In the genomic region with DNA sequence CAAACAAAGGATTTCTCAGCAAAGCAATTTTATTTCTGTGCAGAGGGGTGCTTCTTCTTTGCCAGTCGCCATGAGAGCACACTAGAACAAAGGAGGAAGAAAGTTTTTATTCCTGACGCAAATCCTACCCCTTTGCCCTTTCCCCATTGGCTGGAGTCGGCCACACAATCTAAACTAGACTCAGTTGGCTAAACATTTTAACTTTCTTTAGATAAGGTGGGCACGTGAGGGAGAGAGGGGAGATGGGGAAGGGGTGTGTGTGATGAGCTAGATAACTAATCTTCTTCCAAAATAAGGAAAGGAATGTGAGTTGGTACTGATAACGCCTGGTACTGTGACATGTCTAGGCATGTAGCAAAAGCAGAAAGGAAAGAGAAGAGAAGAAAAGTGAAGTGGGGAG, we compare ENCODE assay signal across 9 cellular contexts. TPM values are rescaled to one million over a fixed set of nuclear protein-coding genes. Genes with fewer than 3 reads are reported as not detected.
DNase-seq lines count a peak whose midpoint lies in the region; ATAC-seq, FAIRE-seq and TF ChIP-seq lines count a peak whose summit lies in the region.
"Had no signal": no experiment of that assay in that cellular context is flagged by ENCODE, and none has a peak within 500 bp of the region (broad histone marks: within the 10 kb centered on the region; RNA-seq: fewer than 3 reads in every experiment).

No MANE protein-coding gene starts in this region.

- H3K9me3 ChIP-seq in right cardiac atrium (ENCODE audit: control insufficient read depth, low read length): no peaks in the 10 kb centered on the region
- no peaks in the 10 kb centered on the region for H3K9me3 ChIP-seq in smooth muscle cell (replicated peaks; ENCODE audit: low read depth)
- H3K9me3 ChIP-seq in MM.1S (replicated peaks; ENCODE audit: insufficient read depth, low read length): no peaks in the 10 kb centered on the region

- DNase-seq in GM23338 (ENCODE audit: low spot score): no peak
- DNase-seq in activated CD8-positive, alpha-beta T cell treated with anti-CD3 and anti-CD28 coated beads, Interleukin-2, amount 10 ng/mL, durations not matched to agents 7 days and 5 days: no peak
- DNase-seq in right cardiac atrium: peak in 1 of 3 donors; percentile 47
- no peak for DNase-seq in smooth muscle cell (lab: John Stamatoyannopoulos, UW; ENCODE audit: unreplicated experiment)
- no peak for DNase-seq in RPMI8226
- no peak for DNase-seq in RCC 7860 (ENCODE audit: low spot score)
- DNase-seq in MM.1S: no peak
- DNase-seq in GM10266 (ENCODE audit: extremely low spot score): no peak

- peaks cover 26% of the 10 kb centered on the region for H3K4me1 Mint-ChIP-seq in GM23338
- peaks cover 54% of the 10 kb centered on the region for H3K4me1 Mint-ChIP-seq in activated CD8-positive, alpha-beta T cell treated with anti-CD3 and anti-CD28 coated beads, Interleukin-2, amount 10 ng/mL, durations not matched to agents 7 days and 5 days (ENCODE audit: low read depth)

- peak overlapping the region; percentile 41 for H3K4me3 ChIP-seq in GM23338
- H3K4me3 ChIP-seq in right cardiac atrium (ENCODE audit: low read length): peak overlapping the region; percentile 83
- H3K4me3 ChIP-seq in smooth muscle cell: peak overlapping the region; percentile 33
- H3K4me3 ChIP-seq in MM.1S (ENCODE audit: low read length): no peak overlapping the region

- H3K9me3 Mint-ChIP-seq in GM23338: peaks cover 11% of the 10 kb centered on the region; the same call in 2 of the 3 replicates
- H3K9me3 Mint-ChIP-seq in activated CD8-positive, alpha-beta T cell treated with anti-CD3 and anti-CD28 coated beads, Interleukin-2, amount 10 ng/mL, durations not matched to agents 7 days and 5 days (ENCODE audit: insufficient read depth): no peaks in the 10 kb centered on the region

- ATAC-seq in GM23338 (no peak; the same call in 2 of the 3 replicates), right cardiac atrium (peak; percentile 85 to 86)
- ATAC-seq in activated CD8-positive, alpha-beta T cell treated with anti-CD3 and anti-CD28 coated beads, Interleukin-2, amount 10 ng/mL, durations not matched to agents 7 days and 5 days: no peak

- H3K4me1 ChIP-seq in GM23338 (ENCODE audit: insufficient read depth) (peaks cover 21% of the 10 kb centered on the region), right cardiac atrium (ENCODE audit: control insufficient read depth, insufficient read depth, low read length) (no peaks in the 10 kb centered on the region), smooth muscle cell (ENCODE audit: low read depth) (peaks cover 21% of the 10 kb centered on the region), MM.1S (ENCODE audit: low read length) (0 out of 2 replicates have a peak, but pooled peaks cover 4% of the 10 kb centered on the region)

- H3K27me3 Mint-ChIP-seq in GM23338 (ENCODE audit: insufficient read depth, low read depth, poor library complexity): peaks cover 4% of the 10 kb centered on the region
- H3K27me3 Mint-ChIP-seq in activated CD8-positive, alpha-beta T cell treated with anti-CD3 and anti-CD28 coated beads, Interleukin-2, amount 10 ng/mL, durations not matched to agents 7 days and 5 days (ENCODE audit: low read depth): no peaks in the 10 kb centered on the region

- no peak for FAIRE-seq in RCC 7860 (lab: Jason Lieb, UNC)
- FAIRE-seq: TTC549 had no signal

- peak overlapping the region; percentile 63 for H3K4me3 Mint-ChIP-seq in GM23338
- H3K4me3 Mint-ChIP-seq in activated CD8-positive, alpha-beta T cell treated with anti-CD3 and anti-CD28 coated beads, Interleukin-2, amount 10 ng/mL, durations not matched to agents 7 days and 5 days: peak overlapping the region; percentile 87

- peak overlapping the region; percentile 63 for H3K4me2 ChIP-seq in GM23338
- peak overlapping the region; percentile 76 for H3K4me2 ChIP-seq in smooth muscle cell
- no peak overlapping the region for H3K4me2 ChIP-seq in MM.1S (ENCODE audit: low read depth, low read length)

- H3K79me2 ChIP-seq in GM23338 (replicated peaks; ENCODE audit: insufficient read depth) (peaks cover 32% of the 10 kb centered on the region), smooth muscle cell (ENCODE audit: low read depth) (no peaks in the 10 kb centered on the region), MM.1S (ENCODE audit: low read length) (no peaks in the 10 kb centered on the region)

- H3K9me2 ChIP-seq in GM23338 (ENCODE audit: insufficient read depth) (0 out of 2 replicates have a peak, but pooled peaks cover 4% of the 10 kb centered on the region), MM.1S (replicated peaks; ENCODE audit: insufficient read depth, low read length) (no peaks in the 10 kb centered on the region)

- TF ChIP-seq CTCF in GM23338 (conservative IDR thresholded peaks at IDR 0.05; ENCODE audit: low read depth in 2 of 2) (no peak), smooth muscle cell (IDR thresholded peaks at IDR 0.05; ENCODE audit: borderline replicate concordance, insufficient read depth, poor library complexity, severe bottlenecking) (no peak), MM.1S (IDR thresholded peaks at IDR 0.05; ENCODE audit: low read length) (no peak), GM10266 (IDR thresholded peaks at IDR 0.05; ENCODE audit: control insufficient read depth, insufficient read depth, low read depth, missing control alignments) (no peak)

- no peaks in the 10 kb centered on the region for H3K27me3 ChIP-seq in GM23338 (ENCODE audit: insufficient read depth)
- no peaks in the 10 kb centered on the region for H3K27me3 ChIP-seq in right cardiac atrium (ENCODE audit: control insufficient read depth, insufficient read depth)
- H3K27me3 ChIP-seq in smooth muscle cell (ENCODE audit: low read depth): no peaks in the 10 kb centered on the region
- H3K27me3 ChIP-seq in MM.1S (replicated peaks; ENCODE audit: insufficient read depth, low read length): peaks cover 43% of the 10 kb centered on the region

- CTCF ChIA-PET in activated CD8-positive, alpha-beta T cell treated with anti-CD3 and anti-CD28 coated beads, Interleukin-2, amount 10 ng/mL, durations not matched to agents 7 days and 5 days (lab: Charles Lee): interaction anchor here (0.7 to 3.5 kb wide), 9 partner anchors 8 to 673 kb away, joined by 3 to 11 read pairs (median 4); a partner anchor contains a TSS

- no peaks in the 10 kb centered on the region for H3K36me3 ChIP-seq in GM23338 (ENCODE audit: insufficient read depth)
- no peaks in the 10 kb centered on the region for H3K36me3 ChIP-seq in smooth muscle cell (ENCODE audit: low read depth)
- H3K36me3 ChIP-seq in MM.1S (replicated peaks; ENCODE audit: insufficient read depth, low read length): no peaks in the 10 kb centered on the region

- 16% methylated on average over 5 of the region's 5 CpGs for WGBS in right cardiac atrium
- WGBS in smooth muscle cell (ENCODE audit: low lambda C conversion rate): 42% methylated on average over 5 of the region's 5 CpGs

- H3K27ac Mint-ChIP-seq in GM23338: peak overlapping the region; percentile 92
- peak overlapping the region; percentile 92 for H3K27ac Mint-ChIP-seq in activated CD8-positive, alpha-beta T cell treated with anti-CD3 and anti-CD28 coated beads, Interleukin-2, amount 10 ng/mL, durations not matched to agents 7 days and 5 days

- H4K20me1 ChIP-seq in GM23338 (replicated peaks; ENCODE audit: insufficient read depth) (no peaks in the 10 kb centered on the region), smooth muscle cell (ENCODE audit: low read depth) (no peaks in the 10 kb centered on the region), MM.1S (ENCODE audit: insufficient read depth, low read length) (no peaks in the 10 kb centered on the region)

- POLR2A ChIA-PET in activated CD8-positive, alpha-beta T cell treated with anti-CD3 and anti-CD28 coated beads, Interleukin-2, amount 10 ng/mL, durations not matched to agents 7 days and 5 days (lab: Charles Lee): interaction anchor here (0.8 to 2.8 kb wide), 11 partner anchors 8 to 713 kb away, joined by 3 to 36 read pairs (median 7); a partner anchor contains a TSS

- H3K9ac ChIP-seq in smooth muscle cell (ENCODE audit: low read depth) (peak overlapping the region; percentile 73), MM.1S (ENCODE audit: low read length) (no peak overlapping the region)

- peak overlapping the region; percentile 94 for H3K27ac ChIP-seq in GM23338 (ENCODE audit: low read depth)
- peak overlapping the region; percentile 99 for H3K27ac ChIP-seq in right cardiac atrium (ENCODE audit: low read length)
- H3K27ac ChIP-seq in smooth muscle cell (ENCODE audit: low read depth): peak overlapping the region; percentile 82
- H3K27ac ChIP-seq in MM.1S (ENCODE audit: low read length): no peak overlapping the region

- H3F3A ChIP-seq in GM23338 (replicated peaks; ENCODE audit: low read depth): no peaks in the 10 kb centered on the region
- H3F3A ChIP-seq in smooth muscle cell (ENCODE audit: low read depth): no peaks in the 10 kb centered on the region
- H3F3A ChIP-seq in MM.1S (ENCODE audit: insufficient read depth, low read length): peaks cover 10% of the 10 kb centered on the region

- peaks cover 16% of the 10 kb centered on the region for H3K36me3 Mint-ChIP-seq in GM23338 (ENCODE audit: low read depth)
- peaks cover 44% of the 10 kb centered on the region for H3K36me3 Mint-ChIP-seq in activated CD8-positive, alpha-beta T cell treated with anti-CD3 and anti-CD28 coated beads, Interleukin-2, amount 10 ng/mL, durations not matched to agents 7 days and 5 days (ENCODE audit: low read depth)

- intact Hi-C loops in right cardiac atrium (cut with DNase I): no loop called here

- H2AFZ ChIP-seq in GM23338 (no peak overlapping the region), smooth muscle cell (ENCODE audit: low read depth) (peak overlapping the region; percentile 91), MM.1S (ENCODE audit: low read length) (no peak overlapping the region)

RNA-seq across cellular contexts. Expression of a gene that starts 0.6 kb away (rescaled TPM):
- 30.9 and 41.1 TPM in 2 replicates for total RNA-seq in GM23338 (2014; rRNA removed; shearing (Covaris generic))
- polyA plus RNA-seq in GM23338 (2016; fragmentation: Nextera tagmentation; extraction: Ambion mirVana) (17.8 and 23.9 TPM in 2 replicates), right cardiac atrium (14.4 TPM), smooth muscle cell (26.1 and 33.4 TPM in 2 replicates)
- 100 to 1,000 TPM; 228 to 242 TPM for total RNA-seq in activated CD8-positive, alpha-beta T cell treated with anti-CD3 and anti-CD28 coated beads, Interleukin-2, amount 10 ng/mL, durations not matched to agents 7 days and 5 days
- total RNA-seq in right cardiac atrium (10 to 100 TPM; 23.1 to 24.2 (median 24.1) TPM), smooth muscle cell (34.4 and 41.1 TPM in 2 replicates)

RNA-seq across cellular contexts. Expression of a gene that starts 5.3 kb away (rescaled TPM):
- total RNA-seq in GM23338 (2014; rRNA removed; shearing (Covaris generic)): 17.7 and 20.8 TPM in 2 replicates
- polyA plus RNA-seq in GM23338 (2016; fragmentation: Nextera tagmentation; extraction: Ambion mirVana) (16.1 and 21.0 TPM in 2 replicates), right cardiac atrium (6.3 TPM), smooth muscle cell (16.4 and 18.0 TPM in 2 replicates)
- 10 to 100 TPM; 28.1 to 33.4 TPM for total RNA-seq in activated CD8-positive, alpha-beta T cell treated with anti-CD3 and anti-CD28 coated beads, Interleukin-2, amount 10 ng/mL, durations not matched to agents 7 days and 5 days
- total RNA-seq in right cardiac atrium (10 to 100 TPM in 2 of 4 donors, 1 to 10 TPM in 2; 7.9 to 11.7 (median 9.6) TPM), smooth muscle cell (22.2 and 27.6 TPM in 2 replicates)

RNA-seq across cellular contexts. Expression of a gene that starts 46.0 kb away (rescaled TPM):
- 0.28 TPM in 1 of 2 replicates, not detected in the other for total RNA-seq in GM23338 (2014; rRNA removed; shearing (Covaris generic))
- not detected in 2 replicates for polyA plus RNA-seq in GM23338 (2016; fragmentation: Nextera tagmentation; extraction: Ambion mirVana)
- under 1 TPM; 0.16 to 0.34 TPM for total RNA-seq in activated CD8-positive, alpha-beta T cell treated with anti-CD3 and anti-CD28 coated beads, Interleukin-2, amount 10 ng/mL, durations not matched to agents 7 days and 5 days
- not detected for total RNA-seq in right cardiac atrium
- not detected for polyA plus RNA-seq in right cardiac atrium
- not detected in 2 replicates for total RNA-seq in smooth muscle cell
- not detected in 2 replicates for polyA plus RNA-seq in smooth muscle cell

Comparison
In these comparisons a context has a peak if more than half of its experiments do, and no peak if none do; other contexts are left out.
1. ATAC-seq: peak in right cardiac atrium (2 of 2); none in GM23338 (single experiment) and activated CD8-positive, alpha-beta T cell treated with anti-CD3 and anti-CD28 coated beads, Interleukin-2, amount 10 ng/mL, durations not matched to agents 7 days and 5 days (single experiment).